Comparison of ENCODE assay signal across 29 cellular contexts in genomic region chr2:215797676-215798075, GRCh38.
DNase-seq lines count a peak whose midpoint lies in the region; ATAC-seq, FAIRE-seq and TF ChIP-seq lines count a peak whose summit lies in the region.
"Had no signal": no experiment of that assay in that cellular context is flagged by ENCODE, and none has a peak within 500 bp of the region (broad histone marks: within the 10 kb centered on the region; RNA-seq: fewer than 3 reads in every experiment).

No MANE protein-coding gene starts in this region.

- no peak overlapping the region for H2BK5ac ChIP-seq in mesenchymal stem cell (ENCODE audit: low read depth, low read length, poor library complexity, severe bottlenecking)

- H3K79me1 ChIP-seq in mesenchymal stem cell (replicated peaks; ENCODE audit: low read length, poor library complexity, severe bottlenecking): no peaks in the 10 kb centered on the region

- H3K4me2 ChIP-seq in mesenchymal stem cell (ENCODE audit: low read length, poor library complexity, severe bottlenecking): no peak overlapping the region
- H3K4me2 ChIP-seq: BLaER1 had no signal

- no peak overlapping the region for H2AK5ac ChIP-seq in mesenchymal stem cell (ENCODE audit: low read length, severe bottlenecking)

- H2BK12ac ChIP-seq in mesenchymal stem cell (ENCODE audit: low read length in 2 of 2): no peak overlapping the region

- H3K4ac ChIP-seq in mesenchymal stem cell (ENCODE audit: low read depth in 1 of 2, low read length in 2 of 2): no peak overlapping the region

- H3K14ac ChIP-seq in mesenchymal stem cell (ENCODE audit: low read length in 2 of 2): no peak overlapping the region

- TF ChIP-seq CTCF in choroid plexus epithelial cell (conservative IDR thresholded peaks at IDR 0.05; ENCODE audit: low read depth, low read length): no peak

- no peak overlapping the region for H2AFZ ChIP-seq in mesenchymal stem cell (ENCODE audit: low read depth, low read length)

- FAIRE-seq in RCC 7860 (lab: Jason Lieb, UNC): no peak
- FAIRE-seq: A204.1 had no signal

- H4K8ac ChIP-seq in mesenchymal stem cell (ENCODE audit: low read length): no peak overlapping the region

- H3K27me3 ChIP-seq in mesenchymal stem cell (ENCODE audit: control insufficient read depth in 1 of 2, insufficient read depth in 1 of 2, low read length in 2 of 2): no peaks in the 10 kb centered on the region
- H3K27me3 ChIP-seq: BLaER1, breast epithelium, esophagus squamous epithelium, MG63, suprapubic skin had no signal

- H2BK120ac ChIP-seq in mesenchymal stem cell (ENCODE audit: low read depth, low read length): no peak overlapping the region

- peaks cover 11% of the 10 kb centered on the region for H3K4me1 ChIP-seq in mesenchymal stem cell (ENCODE audit: control insufficient read depth, insufficient read depth, low read depth, low read length)
- H3K4me1 ChIP-seq: breast epithelium had no signal

- no peak overlapping the region for H3K27ac ChIP-seq in mesenchymal stem cell (ENCODE audit: low read length, poor library complexity, severe bottlenecking)
- H3K27ac ChIP-seq: BLaER1, breast epithelium, coronary artery, esophagus squamous epithelium, neutrophil, suprapubic skin had no signal

- ATAC-seq in GM18498 (IDR thresholded peaks at IDR 0.05; ENCODE audit: unreplicated experiment): no peak
- ATAC-seq: activated CD8-positive, alpha-beta T cell treated with anti-CD3 and anti-CD28 coated beads for 36 hours; activated naive CD8-positive, alpha-beta T cell treated with anti-CD3 and anti-CD28 coated beads, Interleukin-2, amount 50 U/mL, for 24 hours; PC-3; stimulated activated naive B cell treated with anti-CD40 and anti-IgM and Interleukin-4, amounts not matched to agents 10 μg/mL and 1 μg/mL and 100 μg/mL, for 72 hours; T-cell had no signal

- no peak overlapping the region for H3K23ac ChIP-seq in mesenchymal stem cell (ENCODE audit: low read length in 2 of 2)

- DNase-seq in AG08395 (ENCODE audit: low spot score) (peak; percentile 53), M059J (ENCODE audit: low read depth) (peak; percentile 61), choroid plexus epithelial cell (ENCODE audit: low read depth) (peak; percentile 69), mesenchymal stem cell (no peak), RCC 7860 (ENCODE audit: low spot score) (no peak), NK-92 (lab: John Stamatoyannopoulos, UW; ENCODE audit: unreplicated experiment) (no peak)
- no peak for DNase-seq in stimulated activated CD4-positive, alpha-beta T cell treated with anti-CD3 and anti-CD28 coated beads, Interleukin-4, amount 100 ng/mL, for 1 hour
- DNase-seq: activated CD8-positive, alpha-beta T cell treated with anti-CD3 and anti-CD28 coated beads for 36 hours; activated effector memory CD4-positive, alpha-beta T cell treated with anti-CD3 and anti-CD28 coated beads, Interleukin-2, amount 50 U/mL, for 16 hours; activated naive CD8-positive, alpha-beta T cell treated with anti-CD3 and anti-CD28 coated beads, Interleukin-2, amount 50 U/mL, for 24 hours; COR-L47; DND-41; esophagus squamous epithelium; head of caudate nucleus; IMR-90; MG63; NCI-H1417; PC-3; SHP77 treated with DMSO at 0.1 percent for 48 hours; stimulated activated CD4-positive, alpha-beta T cell treated with anti-CD3 and anti-CD28 coated beads, Interleukin-4, amount 100 ng/mL, for 24 hours; stimulated activated naive B cell treated with anti-CD40 and anti-IgM and Interleukin-4, amounts not matched to agents 10 μg/mL and 1 μg/mL and 100 μg/mL, for 72 hours; T-cell had no signal

- no peaks in the 10 kb centered on the region for H3K36me3 ChIP-seq in mesenchymal stem cell (ENCODE audit: control insufficient read depth in 1 of 2, insufficient read depth in 2 of 2, low read depth in 1 of 2, low read length in 2 of 2)
- H3K36me3 ChIP-seq: BLaER1, breast epithelium, esophagus squamous epithelium, MG63, neutrophil, suprapubic skin had no signal

- peak overlapping the region; percentile 42 for H3K9ac ChIP-seq in mesenchymal stem cell (ENCODE audit: low read length)
- H3K9ac ChIP-seq: BLaER1 had no signal

- H3K18ac ChIP-seq in mesenchymal stem cell (ENCODE audit: low read depth in 1 of 2, low read length in 2 of 2): no peak overlapping the region

- no peak overlapping the region for H4K91ac ChIP-seq in mesenchymal stem cell (ENCODE audit: low read length)

- H3K9me3 ChIP-seq in mesenchymal stem cell (ENCODE audit: control insufficient read depth, low read length): peaks cover 4% of the 10 kb centered on the region
- H3K9me3 ChIP-seq: BLaER1, breast epithelium, esophagus squamous epithelium, neutrophil had no signal

- WGBS in mesenchymal stem cell: 97% methylated on average over 2 of the region's 2 CpGs

- H2BK15ac ChIP-seq in mesenchymal stem cell (ENCODE audit: low read depth, poor library complexity, severe bottlenecking): no peak overlapping the region

- H3K4me3 ChIP-seq in choroid plexus epithelial cell (ENCODE audit: low read depth, low read length): no peak overlapping the region
- no peak overlapping the region for H3K4me3 ChIP-seq in mesenchymal stem cell (ENCODE audit: insufficient read depth in 1 of 2, low read depth in 1 of 2, low read length in 2 of 2)
- H3K4me3 ChIP-seq: BLaER1, breast epithelium, coronary artery, esophagus squamous epithelium, MG63, suprapubic skin had no signal

Comparison
In these comparisons a context has a peak if more than half of its experiments do, and no peak if none do; other contexts are left out.
1. DNase-seq: peak in AG08395 (single experiment), M059J (single experiment) and choroid plexus epithelial cell (single experiment); none in mesenchymal stem cell (single experiment), RCC 7860 (single experiment), stimulated activated CD4-positive, alpha-beta T cell treated with anti-CD3 and anti-CD28 coated beads, Interleukin-4, amount 100 ng/mL, for 1 hour (single experiment) and NK-92 (single experiment).